In genomic region chr7:127920787-127921438, GRCh38 we compare ENCODE assay signal across 15 cellular contexts.
DNase-seq lines count a peak whose midpoint lies in the region; ATAC-seq, FAIRE-seq and TF ChIP-seq lines count a peak whose summit lies in the region.
"Had no signal": no experiment of that assay in that cellular context is flagged by ENCODE, and none has a peak within 500 bp of the region (broad histone marks: within the 10 kb centered on the region; RNA-seq: fewer than 3 reads in every experiment).

No MANE protein-coding gene starts in this region.

- TF ChIP-seq CTCF in astrocyte (IDR thresholded peaks at IDR 0.05; ENCODE audit: insufficient read depth, low read depth, low read length): no peak

- no peak overlapping the region for H3K4me3 ChIP-seq in astrocyte (ENCODE audit: insufficient read depth, low read depth, low read length)

- H3K9me3 Mint-ChIP-seq in astrocyte (ENCODE audit: unreplicated experiment): no peaks in the 10 kb centered on the region
- H3K9me3 Mint-ChIP-seq: activated B cell treated with CpG ODN at 0.5 μM for 24 hours; CD4-positive, alpha-beta memory T cell had no signal

- peak; percentile 31 for FAIRE-seq in GM12891 (lab: Jason Lieb, UNC)
- FAIRE-seq in astrocyte (lab: Jason Lieb, UNC): peak; percentile 52

- peaks cover 74% of the 10 kb centered on the region for H4K20me1 ChIP-seq in astrocyte (ENCODE audit: insufficient read depth, low read length)

- H2AFZ ChIP-seq in astrocyte (ENCODE audit: low read depth, low read length): no peak overlapping the region

- no peak for TF ChIP-seq POLR2A in GM12891 (IDR thresholded peaks at IDR 0.05; ENCODE audit: low read depth, low read length)

- no peaks in the 10 kb centered on the region for H3K9me3 ChIP-seq in astrocyte (ENCODE audit: insufficient read depth, low read depth, low read length)

- DNase-seq in AG20443 (ENCODE audit: low spot score): peak; percentile 62
- no peak for DNase-seq in GM12891 (ENCODE audit: insufficient read length, low spot score)
- DNase-seq in astrocyte (ENCODE audit: low read depth): no peak
- DNase-seq in glomerular visceral epithelial cell (ENCODE audit: extremely low spot score): peak; percentile 12
- DNase-seq in iPS-NIHi7 (ENCODE audit: extremely low spot score): no peak
- DNase-seq in left lobe of liver (ENCODE audit: low spot score): no peak
- DNase-seq: activated B cell treated with CpG ODN at 0.5 μM for 24 hours; CD4-positive, alpha-beta memory T cell; cortex of kidney; GF-D8; NCI-H1105 treated with DMSO at 0.1 percent for 48 hours; NCI-H345; stimulated activated CD8-positive, alpha-beta memory T cell treated with anti-CD3 and anti-CD28 coated beads, Interleukin-4, amount 100 ng/mL, for 48 hours; trophoblast cell had no signal

- H3K27me3 ChIP-seq in astrocyte (ENCODE audit: insufficient read depth, low read length): no peaks in the 10 kb centered on the region

- no peak overlapping the region for H3K4me2 ChIP-seq in astrocyte (ENCODE audit: low read length)

- no peaks in the 10 kb centered on the region for H3K36me3 ChIP-seq in astrocyte (ENCODE audit: insufficient read depth, low read length)

- H3K27ac Mint-ChIP-seq in astrocyte (ENCODE audit: unreplicated experiment): no peak overlapping the region
- H3K27ac Mint-ChIP-seq: activated B cell treated with CpG ODN at 0.5 μM for 24 hours; CD4-positive, alpha-beta memory T cell had no signal

- H3K79me2 ChIP-seq in astrocyte (ENCODE audit: insufficient read depth, low read length): peaks cover 45% of the 10 kb centered on the region

- no peak overlapping the region for H3K9ac ChIP-seq in astrocyte (ENCODE audit: low read length)

- H3K4me3 Mint-ChIP-seq in astrocyte (ENCODE audit: unreplicated experiment): no peak overlapping the region
- H3K4me3 Mint-ChIP-seq: activated B cell treated with CpG ODN at 0.5 μM for 24 hours; CD4-positive, alpha-beta memory T cell had no signal

- no peak for ATAC-seq in left lobe of liver
- no peak for ATAC-seq in SK-N-SH treated with all-trans-retinoic acid at 6 μM for 48 hours

- H3K36me3 Mint-ChIP-seq in astrocyte (ENCODE audit: low read depth, unreplicated experiment): no peaks in the 10 kb centered on the region

- H3K27ac ChIP-seq in astrocyte (ENCODE audit: low read depth, low read length): no peak overlapping the region

- H3K4me1 ChIP-seq in astrocyte (ENCODE audit: insufficient read depth, low read length): no peaks in the 10 kb centered on the region

- H3K27me3 Mint-ChIP-seq in astrocyte (ENCODE audit: low read depth, unreplicated experiment): no peaks in the 10 kb centered on the region
- H3K27me3 Mint-ChIP-seq: activated B cell treated with CpG ODN at 0.5 μM for 24 hours; CD4-positive, alpha-beta memory T cell had no signal

- peaks cover 7% of the 10 kb centered on the region for H3K4me1 Mint-ChIP-seq in astrocyte (ENCODE audit: low read depth, unreplicated experiment)

TF ChIP-seq in GM12891, 5 proteins besides CTCF, POLR2A, EP300 and RAD21:
- TF ChIP-seq POLR2AphosphoS5 (IDR thresholded peaks at IDR 0.05; ENCODE audit: low read depth, low read length) (no peak), SPI1 (IDR thresholded peaks at IDR 0.05; ENCODE audit: low read depth, low read length) (no peak), TAF1 (IDR thresholded peaks at IDR 0.05; ENCODE audit: low read depth, low read length) (no peak), POU2F2 (IDR thresholded peaks at IDR 0.05; ENCODE audit: low read depth, low read length) (no peak), PAX5 (IDR thresholded peaks at IDR 0.05; ENCODE audit: insufficient read depth, low read length, severe bottlenecking) (no peak)

TF ChIP-seq in SK-N-SH treated with all-trans-retinoic acid at 6 μM for 48 hours, 23 proteins besides CTCF, POLR2A, EP300 and RAD21 (continues in another document):
- TF ChIP-seq TSHZ2 (CRISPR knock-in tag; IDR thresholded peaks at IDR 0.05): no peak
- TF ChIP-seq PATZ1 (CRISPR knock-in tag; IDR thresholded peaks at IDR 0.05; ENCODE audit: borderline replicate concordance): no peak
- TF ChIP-seq GLIS3 (CRISPR knock-in tag; IDR thresholded peaks at IDR 0.05): no peak
- TF ChIP-seq ZNF565 (CRISPR knock-in tag; conservative IDR thresholded peaks at IDR 0.05; ENCODE audit: low read depth): no peak
- TF ChIP-seq RARB (CRISPR knock-in tag; IDR thresholded peaks at IDR 0.05): no peak
- TF ChIP-seq POU6F1 (CRISPR knock-in tag; IDR thresholded peaks at IDR 0.05; ENCODE audit: borderline replicate concordance, low read depth): no peak
- no peak for TF ChIP-seq ISL1 (CRISPR knock-in tag; IDR thresholded peaks at IDR 0.05)
- no peak for TF ChIP-seq ZNF8 (CRISPR knock-in tag; IDR thresholded peaks at IDR 0.05)
- no peak for TF ChIP-seq CREB5 (CRISPR knock-in tag; IDR thresholded peaks at IDR 0.05; ENCODE audit: low read depth)
- no peak for TF ChIP-seq SNAI2 (CRISPR knock-in tag; IDR thresholded peaks at IDR 0.05)
- no peak for TF ChIP-seq OSR1 (CRISPR knock-in tag; IDR thresholded peaks at IDR 0.05)
- TF ChIP-seq ZFP30 (CRISPR knock-in tag; IDR thresholded peaks at IDR 0.05): no peak
- no peak for TF ChIP-seq ZNF70 (CRISPR knock-in tag; IDR thresholded peaks at IDR 0.05)
- no peak for TF ChIP-seq TOX (CRISPR knock-in tag; IDR thresholded peaks at IDR 0.05; ENCODE audit: borderline replicate concordance)
- no peak for TF ChIP-seq TCF4 (CRISPR knock-in tag; IDR thresholded peaks at IDR 0.05; ENCODE audit: borderline replicate concordance)
- TF ChIP-seq BACH2 (CRISPR knock-in tag; IDR thresholded peaks at IDR 0.05; ENCODE audit: borderline replicate concordance): no peak
- no peak for TF ChIP-seq ZFP3 (CRISPR knock-in tag; IDR thresholded peaks at IDR 0.05)
- TF ChIP-seq PPARA (CRISPR knock-in tag; IDR thresholded peaks at IDR 0.05; ENCODE audit: borderline replicate concordance): no peak
- no peak for TF ChIP-seq ZC3H10 (CRISPR knock-in tag; IDR thresholded peaks at IDR 0.05)

Comparison
In these comparisons a context has a peak if more than half of its experiments do, and no peak if none do; other contexts are left out.
1. DNase-seq: peak in AG20443 (single experiment) and glomerular visceral epithelial cell (single experiment); none in GM12891 (single experiment), astrocyte (single experiment), iPS-NIHi7 (single experiment) and left lobe of liver (single experiment).